ENCODE assay signal across 14 cellular contexts in the genomic region with DNA sequence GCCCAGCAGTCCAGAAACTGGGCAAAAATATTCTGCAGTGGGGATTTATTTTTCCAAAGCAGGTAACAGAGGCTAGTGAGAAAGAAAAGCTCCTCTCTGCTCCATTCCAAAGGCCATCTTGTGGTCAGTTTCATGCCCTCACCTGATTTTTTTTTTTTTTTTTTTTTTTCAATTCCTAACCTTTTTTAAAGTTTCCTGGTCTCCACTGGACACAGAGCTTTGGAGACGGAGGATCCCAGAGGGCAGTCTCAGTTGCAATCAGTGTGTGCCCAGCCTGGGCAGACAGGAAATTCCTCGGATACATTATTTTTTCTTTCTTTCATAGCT.
A peak's percentile ranks its signal among the peaks of the same experiment; 100 is the strongest.
DNase-seq lines count a peak whose midpoint lies in the region; ATAC-seq and TF ChIP-seq lines count a peak whose summit lies in the region.
"Had no signal": no experiment of that assay in that cellular context is flagged by ENCODE, and none has a peak within 500 bp of the region (broad histone marks: within the 10 kb centered on the region; RNA-seq: fewer than 3 reads in every experiment).

No MANE protein-coding gene starts in this region.

- H3K4me1 ChIP-seq in adrenal gland (replicated peaks in 1 of 2): peaks cover 0 to 26% of the 10 kb centered on the region in 2 donors

- peak; percentile 29 for ATAC-seq in sciatic nerve
- no peak for ATAC-seq in HG02981 (IDR thresholded peaks at IDR 0.05; ENCODE audit: unreplicated experiment)

- no peak overlapping the region for H3K27ac ChIP-seq in adrenal gland

- DNase-seq in ELR (ENCODE audit: low read depth): peak; percentile 20
- no peak for DNase-seq in adrenal gland
- DNase-seq in fibroblast of pulmonary artery (ENCODE audit: low read depth): no peak
- DNase-seq in sciatic nerve (ENCODE audit: low spot score): no peak
- DNase-seq in A172 (ENCODE audit: low spot score): no peak
- no peak for DNase-seq in NCI-H1436 treated with DMSO at 0.1 percent for 48 hours (lab: John Stamatoyannopoulos, UW)
- DNase-seq: activated CD4-positive, alpha-beta memory T cell treated with anti-CD3 and anti-CD28 coated beads for 36 hours; activated naive CD4-positive, alpha-beta T cell treated with Interleukin-2 at 50 U/mL for 16 hours; cortex of kidney; hypothalamus; Karpas-422; midbrain; NCI-H2107 had no signal

- no peaks in the 10 kb centered on the region for H3K9me3 ChIP-seq in adrenal gland (replicated peaks in 1 of 3)

- intact Hi-C loops in adrenal gland (cut with DNase I): loop anchor here in 1 of 2 donors (10.0 kb wide), 1 partner anchor 307 kb away; no protein-coding TSS in a partner anchor
- intact Hi-C loops in sciatic nerve (cut with DNase I): no loop called here

- 72 to 89% (median 78%) methylated on average over 2 of the region's 2 CpGs for WGBS in adrenal gland, 4 donors

- no peaks in the 10 kb centered on the region for H3K27me3 ChIP-seq in adrenal gland

- peaks cover 0 to 25% of the 10 kb centered on the region in 2 donors for H3K36me3 ChIP-seq in adrenal gland (replicated peaks in 1 of 2)

- no peak for TF ChIP-seq POLR2A in adrenal gland (IDR thresholded peaks at IDR 0.05)

- TF ChIP-seq CTCF in adrenal gland (IDR thresholded peaks at IDR 0.05) (peak in 4 of 6 experiments; percentile 16 to 49 (median 34)), fibroblast of pulmonary artery (IDR thresholded peaks at IDR 0.05; ENCODE audit: low read length, missing control alignments) (peak; percentile 40)

- H3K4me3 ChIP-seq in adrenal gland: no peak overlapping the region
- H3K4me3 ChIP-seq in fibroblast of pulmonary artery (replicated peaks; ENCODE audit: low read depth, low read length): no peak overlapping the region
